In genomic region chr15:98548172-98548971, GRCh38 we compare ENCODE assay signal across 8 cellular contexts.
A peak's percentile ranks its signal among the peaks of the same experiment; 100 is the strongest.
DNase-seq lines count a peak whose midpoint lies in the region; ATAC-seq and TF ChIP-seq lines count a peak whose summit lies in the region.

No MANE protein-coding gene starts in this region.

- no peaks in the 10 kb centered on the region for H3K4me1 Mint-ChIP-seq in Caco-2 (ENCODE audit: low read depth, unreplicated experiment)
- H3K4me1 Mint-ChIP-seq in activated naive CD8-positive, alpha-beta T cell treated with anti-CD3 and anti-CD28 coated beads for 36 hours, result peaks cover 13% of the 10 kb centered on the region

- CTCF ChIA-PET in Caco-2 (lab: Charles Lee), result no interaction called here

- peak; percentile 38 to 40 for DNase-seq in Caco-2
- DNase-seq in NCI-H526 (lab: John Stamatoyannopoulos, UW), result peak; percentile 33 to 63
- peak; percentile 65 for DNase-seq in activated naive CD8-positive, alpha-beta T cell treated with anti-CD3 and anti-CD28 coated beads for 36 hours
- DNase-seq in Right ventricle myocardium superior, result peak; percentile 84
- peak; percentile 70 for DNase-seq in occipital lobe (lab: John Stamatoyannopoulos, UW)

- POLR2A ChIA-PET in Caco-2 (lab: Charles Lee), result no interaction called here

- H3K36me3 ChIP-seq in Caco-2 (ENCODE audit: control insufficient read depth, insufficient read depth, low read length) (no peaks in the 10 kb centered on the region), thymus (ENCODE audit: control insufficient read depth, insufficient read depth) (no peaks in the 10 kb centered on the region)

- H3K27ac ChIP-seq in thymus (ENCODE audit: low read depth), result peak overlapping the region; percentile 64

- H3K27ac Mint-ChIP-seq in Caco-2 (ENCODE audit: unreplicated experiment), result no peak overlapping the region
- H3K27ac Mint-ChIP-seq in activated naive CD8-positive, alpha-beta T cell treated with anti-CD3 and anti-CD28 coated beads for 36 hours, result peak overlapping the region; percentile 81

- WGBS in thymus, result 2% methylated on average over 63 of the region's 63 CpGs

- TF ChIP-seq CTCF in Caco-2 (IDR thresholded peaks at IDR 0.05; ENCODE audit: insufficient read depth in 1 of 2, low read depth in 1 of 2, low read length in 1 of 2, severe bottlenecking in 1 of 2, unreplicated experiment in 1 of 2), result no peak

- no TSS peak for BruUV-seq in Caco-2 (replicated peaks; lab: Mats Ljungman, UMichigan)

- H3K9me3 Mint-ChIP-seq in Caco-2 (ENCODE audit: unreplicated experiment), result peaks cover 7% of the 10 kb centered on the region
- H3K9me3 Mint-ChIP-seq in activated naive CD8-positive, alpha-beta T cell treated with anti-CD3 and anti-CD28 coated beads for 36 hours, result peaks cover 3% of the 10 kb centered on the region

- peaks cover 6% of the 10 kb centered on the region for H3K36me3 Mint-ChIP-seq in Caco-2 (ENCODE audit: insufficient read depth, unreplicated experiment)
- no peaks in the 10 kb centered on the region for H3K36me3 Mint-ChIP-seq in activated naive CD8-positive, alpha-beta T cell treated with anti-CD3 and anti-CD28 coated beads for 36 hours

- intact Hi-C loops in Caco-2 (cut with micrococcal nuclease; ENCODE audit: unreplicated experiment), result no loop called here
- intact Hi-C loops in Right ventricle myocardium superior (cut with DNase I), result no loop called here

- H3K27me3 Mint-ChIP-seq in Caco-2 (ENCODE audit: insufficient read depth, unreplicated experiment), result peaks cover 34% of the 10 kb centered on the region
- peaks cover 49% of the 10 kb centered on the region for H3K27me3 Mint-ChIP-seq in activated naive CD8-positive, alpha-beta T cell treated with anti-CD3 and anti-CD28 coated beads for 36 hours

- H3K27me3 ChIP-seq in Caco-2 (replicated peaks; ENCODE audit: control insufficient read depth, insufficient read depth, low read length) (no peaks in the 10 kb centered on the region; the same call in 1 of the 2 replicates), thymus (ENCODE audit: control insufficient read depth, insufficient read depth) (peaks cover 21% of the 10 kb centered on the region)

- peak; percentile 92 for ATAC-seq in Right ventricle myocardium superior (ENCODE audit: poor library complexity)
- ATAC-seq in HG03460 (IDR thresholded peaks at IDR 0.05; ENCODE audit: unreplicated experiment), result no peak
- no peak for ATAC-seq in GM18520 (IDR thresholded peaks at IDR 0.05; ENCODE audit: unreplicated experiment)

- H3K4me1 ChIP-seq in Caco-2, result 0 out of 2 replicates have a peak, but pooled peaks cover 2% of the 10 kb centered on the region
- peaks cover 6% of the 10 kb centered on the region for H3K4me1 ChIP-seq in thymus (ENCODE audit: control insufficient read depth, insufficient read depth, low read length)

- H3K4me3 Mint-ChIP-seq in Caco-2 (ENCODE audit: unreplicated experiment), result peak overlapping the region; percentile 74
- peak overlapping the region; percentile 85 for H3K4me3 Mint-ChIP-seq in activated naive CD8-positive, alpha-beta T cell treated with anti-CD3 and anti-CD28 coated beads for 36 hours

- H3K4me3 ChIP-seq in Caco-2 (ENCODE audit: low read depth, low read length), result peak overlapping the region; percentile 32
- H3K4me3 ChIP-seq in thymus (ENCODE audit: low read length), result peak overlapping the region; percentile 43

- H3K9me3 ChIP-seq in Caco-2 (no peaks in the 10 kb centered on the region), thymus (ENCODE audit: control insufficient read depth) (peaks cover 1% of the 10 kb centered on the region)
